In the genomic region with DNA sequence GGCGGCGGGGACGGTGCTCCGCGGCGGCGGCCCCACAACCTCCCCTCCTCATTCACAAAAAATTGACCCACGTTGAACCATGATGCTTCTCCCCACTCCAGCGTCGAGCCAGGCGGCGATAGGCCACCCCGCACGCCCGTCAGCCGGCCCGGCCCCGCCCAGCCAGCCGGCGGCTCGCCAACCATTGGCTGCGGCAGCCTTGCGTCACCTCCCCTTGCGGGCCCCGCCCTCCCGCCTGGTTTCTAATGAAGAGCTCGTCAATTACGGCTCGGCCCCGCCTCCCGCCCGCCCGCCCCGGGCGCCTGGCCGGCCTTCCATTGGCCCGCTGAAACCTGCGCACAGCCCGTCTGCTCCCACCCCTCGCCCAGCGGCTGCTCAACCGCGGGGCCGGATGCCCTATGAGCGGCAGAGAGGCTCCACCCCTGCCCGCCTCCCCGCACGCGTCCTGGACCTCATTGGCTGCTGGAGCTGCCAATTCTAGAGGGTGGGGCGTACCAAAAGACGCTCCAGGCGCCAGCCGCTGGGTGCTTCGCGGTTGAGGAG, we compare ENCODE assay signal across 8 cellular contexts. TPM values are rescaled to one million over a fixed set of nuclear protein-coding genes. Genes with fewer than 3 reads are reported as not detected.
A peak's percentile ranks its signal among the peaks of the same experiment; 100 is the strongest.
DNase-seq lines count a peak whose midpoint lies in the region; ATAC-seq and TF ChIP-seq lines count a peak whose summit lies in the region.

Gene HDAC4, minus strand, starts transcription at position 114 of the 543 bp plus-strand sequence. CDS start 48,321 bp downstream, outside the sequence.

- H3K36me3 Mint-ChIP-seq in activated T-cell treated with anti-CD3 and anti-CD28 coated beads, Interleukin-2, amount 50 U/mL, for 24 hours (ENCODE audit: low read depth): peaks cover 21% of the 10 kb centered on the region

- ATAC-seq in GM21737 (IDR thresholded peaks at IDR 0.05; ENCODE audit: unreplicated experiment) (peak; percentile 86), mucosa of descending colon (peak; percentile 94)

- TF ChIP-seq CTCF in epithelial cell of proximal tubule (conservative IDR thresholded peaks at IDR 0.05; ENCODE audit: low read depth, low read length): no peak
- no peak for TF ChIP-seq CTCF in mucosa of descending colon (IDR thresholded peaks at IDR 0.05)

- H3K4me1 Mint-ChIP-seq in activated T-cell treated with anti-CD3 and anti-CD28 coated beads, Interleukin-2, amount 50 U/mL, for 24 hours (ENCODE audit: low read depth): peaks cover 47% of the 10 kb centered on the region

- H3K4me1 ChIP-seq in mucosa of descending colon (ENCODE audit: low read depth): no peaks in the 10 kb centered on the region

- H3K4me3 ChIP-seq in epithelial cell of proximal tubule (ENCODE audit: low read depth, low read length) (peak within 1 kb of the TSS; percentile 88), mucosa of descending colon (peak within 1 kb of the TSS; percentile 38)

- no peaks in the 10 kb centered on the region for H3K36me3 ChIP-seq in mucosa of descending colon (ENCODE audit: low read depth)

- H3K9me3 Mint-ChIP-seq in activated T-cell treated with anti-CD3 and anti-CD28 coated beads, Interleukin-2, amount 50 U/mL, for 24 hours: no peaks in the 10 kb centered on the region

- H3K27ac Mint-ChIP-seq in activated T-cell treated with anti-CD3 and anti-CD28 coated beads, Interleukin-2, amount 50 U/mL, for 24 hours: peak within 1 kb of the TSS; percentile 100

- peak within 1 kb of the TSS; percentile 91 for H3K4me3 Mint-ChIP-seq in activated T-cell treated with anti-CD3 and anti-CD28 coated beads, Interleukin-2, amount 50 U/mL, for 24 hours

- DNase-seq in DMS 273 treated with DMSO at 0.1 percent for 48 hours (lab: John Stamatoyannopoulos, UW) (peak; percentile 96), KG1 (lab: John Stamatoyannopoulos, UW) (peak; percentile 99), epithelial cell of proximal tubule (ENCODE audit: low read depth) (peak; percentile 67), mucosa of descending colon (peak; percentile 99 to 100 (median 100))
- peak; percentile 100 for DNase-seq in activated T-cell treated with anti-CD3 and anti-CD28 coated beads, Interleukin-2, amount 50 U/mL, for 24 hours
- DNase-seq in stimulated activated CD8-positive, alpha-beta memory T cell treated with anti-CD3 and anti-CD28 coated beads, Interleukin-4, amount 100 ng/mL, for 1 hour (ENCODE audit: low read depth in 2 of 2, low spot score in 1 of 2): peak; percentile 98 to 99

- no peaks in the 10 kb centered on the region for H3K9me3 ChIP-seq in mucosa of descending colon

- H3K27me3 Mint-ChIP-seq in activated T-cell treated with anti-CD3 and anti-CD28 coated beads, Interleukin-2, amount 50 U/mL, for 24 hours: no peaks in the 10 kb centered on the region

- intact Hi-C loops in mucosa of descending colon (cut with DNase I, micrococcal nuclease): no loop called here

TF ChIP-seq in PFSK-1, 5 proteins besides CTCF, POLR2A, EP300 and RAD21:
- TF ChIP-seq SIN3A (IDR thresholded peaks at IDR 0.05; ENCODE audit: borderline replicate concordance, insufficient read depth, low read length): 0 out of 2 replicates have a peak, but pooled peaks have one; percentile 32
- TF ChIP-seq FOXP2 (optimal IDR thresholded peaks at IDR 0.05; ENCODE audit: borderline replicate concordance, extremely low read depth, extremely low read length, insufficient read depth): no peak

RNA-seq across cellular contexts. Expression of gene HDAC4, which starts in this region (rescaled TPM):
- polyA plus RNA-seq in PFSK-1 (2012; ENCODE audit: insufficient read length, low read depth): 22.5 TPM
- total RNA-seq in epithelial cell of proximal tubule (8.1 and 23.2 TPM in 2 replicates), mucosa of descending colon (100 to 1,000 TPM in 1 of 3 donors, 10 to 100 TPM in 2; 41.4 to 147 (median 44.0) TPM)

Comparison
In these comparisons a context has a peak if more than half of its experiments do, and no peak if none do; other contexts are left out.
1. Peak in every context shown above with its lines: DNase-seq, ATAC-seq and H3K4me3 ChIP-seq.